9 cellular contexts compared by ENCODE assay signal in genomic region chr13:105030851-105031250, GRCh38.
"Had no signal": no experiment of that assay in that cellular context is flagged by ENCODE, and none has a peak within 500 bp of the region (broad histone marks: within the 10 kb centered on the region; RNA-seq: fewer than 3 reads in every experiment).

No MANE protein-coding gene starts in this region.

- DNase-seq: H9, HCEC 1CT, Karpas-422, KBM-7 had no signal

- ATAC-seq: GM23338, HepG2 had no signal

- FAIRE-seq: H1, H54, HepG2 had no signal

- H3K4me2 ChIP-seq: GM23338, KMS-11 had no signal

- H3K27ac ChIP-seq: KMS-11 had no signal

- H3K4me3 ChIP-seq: GM23338 had no signal
